ENCODE assay signal across 8 cellular contexts in genomic region chr5:172835246-172836030, GRCh38. TPM values are rescaled to one million over a fixed set of nuclear protein-coding genes. Genes with fewer than 3 reads are reported as not detected.
DNase-seq lines count a peak whose midpoint lies in the region; ATAC-seq and TF ChIP-seq lines count a peak whose summit lies in the region.

No MANE protein-coding gene starts in this region.

- H3K27ac Mint-ChIP-seq in activated naive CD4-positive, alpha-beta T cell treated with anti-CD3 and anti-CD28 coated beads, Interleukin-2, amount 10 ng/mL, durations not matched to agents 7 days and 5 days, result peak overlapping the region; percentile 64

- H3K9me3 ChIP-seq in lower lobe of right lung (no peaks in the 10 kb centered on the region), upper lobe of right lung (no peaks in the 10 kb centered on the region)

- no peak for TF ChIP-seq CTCF in astrocyte of the cerebellum (IDR thresholded peaks at IDR 0.05; ENCODE audit: low read depth, low read length, missing control alignments)
- no peak for TF ChIP-seq CTCF in lower lobe of right lung (IDR thresholded peaks at IDR 0.05)
- no peak for TF ChIP-seq CTCF in upper lobe of right lung (IDR thresholded peaks at IDR 0.05)

- peak overlapping the region; percentile 83 for H3K4me3 ChIP-seq in astrocyte of the cerebellum (ENCODE audit: low read depth, low read length)
- H3K4me3 ChIP-seq in lower lobe of right lung, result peak overlapping the region; percentile 86
- H3K4me3 ChIP-seq in upper lobe of right lung, result peak overlapping the region; percentile 96

- H3K36me3 Mint-ChIP-seq in activated naive CD4-positive, alpha-beta T cell treated with anti-CD3 and anti-CD28 coated beads, Interleukin-2, amount 10 ng/mL, durations not matched to agents 7 days and 5 days, result peaks cover 12% of the 10 kb centered on the region

- no peaks in the 10 kb centered on the region for H3K27me3 ChIP-seq in lower lobe of right lung (ENCODE audit: low read depth)
- H3K27me3 ChIP-seq in upper lobe of right lung, result no peaks in the 10 kb centered on the region

- H3K4me3 Mint-ChIP-seq in activated naive CD4-positive, alpha-beta T cell treated with anti-CD3 and anti-CD28 coated beads, Interleukin-2, amount 10 ng/mL, durations not matched to agents 7 days and 5 days, result peak overlapping the region; percentile 84

- ATAC-seq in lower lobe of right lung, result no peak
- no peak for ATAC-seq in upper lobe of right lung

- H3K36me3 ChIP-seq in lower lobe of right lung (peaks cover 2% of the 10 kb centered on the region), upper lobe of right lung (no peaks in the 10 kb centered on the region)

- DNase-seq in activated naive CD4-positive, alpha-beta T cell treated with anti-CD3 and anti-CD28 coated beads, Interleukin-2, amount 10 ng/mL, durations not matched to agents 7 days and 5 days, result no peak
- DNase-seq in activated naive CD4-positive, alpha-beta T cell (lab: John Stamatoyannopoulos, UW), result no peak
- DNase-seq in astrocyte of the cerebellum (ENCODE audit: low read depth) (no peak), lower lobe of right lung (no peak), upper lobe of right lung (no peak), SW 1271 (lab: John Stamatoyannopoulos, UW) (no peak), AG20443 (ENCODE audit: low spot score) (no peak)
- DNase-seq in activated CD8-positive, alpha-beta memory T cell treated with anti-CD3 and anti-CD28 coated beads for 24 hours, result no peak

- intact Hi-C loops in lower lobe of right lung (cut with DNase I) (no loop called here), upper lobe of right lung (cut with DNase I) (no loop called here)

- H3K4me1 Mint-ChIP-seq in activated naive CD4-positive, alpha-beta T cell treated with anti-CD3 and anti-CD28 coated beads, Interleukin-2, amount 10 ng/mL, durations not matched to agents 7 days and 5 days, result peaks cover 40% of the 10 kb centered on the region

- H3K27me3 Mint-ChIP-seq in activated naive CD4-positive, alpha-beta T cell treated with anti-CD3 and anti-CD28 coated beads, Interleukin-2, amount 10 ng/mL, durations not matched to agents 7 days and 5 days, result no peaks in the 10 kb centered on the region

- H3K4me1 ChIP-seq in lower lobe of right lung (peaks cover 54% of the 10 kb centered on the region), upper lobe of right lung (peaks cover 42% of the 10 kb centered on the region)

- CTCF ChIA-PET in activated naive CD4-positive, alpha-beta T cell treated with anti-CD3 and anti-CD28 coated beads, Interleukin-2, amount 10 ng/mL, durations not matched to agents 7 days and 5 days (lab: Charles Lee), result interaction anchor here (1.0 to 2.0 kb wide), 4 partner anchors 18 to 121 kb away, joined by 3 to 5 read pairs (median 3); no protein-coding TSS in a partner anchor

- peak overlapping the region; percentile 92 for H3K27ac ChIP-seq in lower lobe of right lung
- peak overlapping the region; percentile 92 for H3K27ac ChIP-seq in upper lobe of right lung

- no peaks in the 10 kb centered on the region for H3K9me3 Mint-ChIP-seq in activated naive CD4-positive, alpha-beta T cell treated with anti-CD3 and anti-CD28 coated beads, Interleukin-2, amount 10 ng/mL, durations not matched to agents 7 days and 5 days

- in situ Hi-C loops in astrocyte of the cerebellum (cut with HindIII; ENCODE audit: low sequenced_read_pairs), result no loop called here

RNA-seq across cellular contexts. Expression of gene ERGIC1, which starts 1.4 kb away (rescaled TPM):
- total RNA-seq in lower lobe of right lung, result 177 TPM
- 186 TPM for total RNA-seq in upper lobe of right lung
